ENCODE assay signal across 11 cellular contexts in genomic region chr6:137754366-137754765, GRCh38.
A peak's percentile ranks its signal among the peaks of the same experiment; 100 is the strongest.
DNase-seq lines count a peak whose midpoint lies in the region; ATAC-seq and TF ChIP-seq lines count a peak whose summit lies in the region.
"Had no signal": no experiment of that assay in that cellular context is flagged by ENCODE, and none has a peak within 500 bp of the region (broad histone marks: within the 10 kb centered on the region; RNA-seq: fewer than 3 reads in every experiment).

No MANE protein-coding gene starts in this region.

- peak overlapping the region; percentile 56 for H3K4me2 ChIP-seq in MM.1S (ENCODE audit: low read depth, low read length)

- H3K36me3 ChIP-seq in MM.1S (replicated peaks; ENCODE audit: insufficient read depth, low read length) = no peaks in the 10 kb centered on the region
- H3K36me3 ChIP-seq in psoas muscle (ENCODE audit: insufficient read depth in 1 of 2, low read depth in 1 of 2) = no peaks in the 10 kb centered on the region
- H3K36me3 ChIP-seq: brain microvascular endothelial cell had no signal

- H3K27ac ChIP-seq in MM.1S (ENCODE audit: low read length) (peak overlapping the region; percentile 62; the same call in 1 of the 2 replicates), psoas muscle (no peak overlapping the region)
- H3K27ac ChIP-seq: brain microvascular endothelial cell had no signal

- H4K20me1 ChIP-seq in MM.1S (ENCODE audit: insufficient read depth, low read length) = no peaks in the 10 kb centered on the region

- H3K4me3 ChIP-seq in MM.1S (ENCODE audit: low read length) (no peak overlapping the region), psoas muscle (no peak overlapping the region)

- no peaks in the 10 kb centered on the region for H3K79me2 ChIP-seq in MM.1S (ENCODE audit: low read length)

- DNase-seq in MM.1S (peak; percentile 19), naive B cell (peak; percentile 55), psoas muscle (no peak), NCI-H510A treated with DMSO at 0.1 percent for 48 hours (lab: John Stamatoyannopoulos, UW) (no peak), erythroblast (lab: John Stamatoyannopoulos, UW) (no peak)
- DNase-seq: brain microvascular endothelial cell, IMR-90, NCI-H2107, trophoblast cell had no signal

- H3K4me3 Mint-ChIP-seq in naive B cell = peak overlapping the region; percentile 5 to 93 (median 80)

- H3K4me1 ChIP-seq in MM.1S (ENCODE audit: low read length) (peaks cover 47% of the 10 kb centered on the region), psoas muscle (peaks cover 17% of the 10 kb centered on the region)

- no peak overlapping the region for H2AFZ ChIP-seq in MM.1S (ENCODE audit: low read length)

- no peaks in the 10 kb centered on the region for H3K27me3 Mint-ChIP-seq in naive B cell

- ATAC-seq in GM18519 (IDR thresholded peaks at IDR 0.05; ENCODE audit: low FRiP score, unreplicated experiment) (peak; percentile 57), GM21786 (IDR thresholded peaks at IDR 0.05; ENCODE audit: unreplicated experiment) (peak; percentile 72), naive B cell (ENCODE audit: low read depth in 2 of 2) (peak; percentile 96 to 97), psoas muscle (no peak)

- TF ChIP-seq POLR2A in erythroblast (IDR thresholded peaks at IDR 0.05; ENCODE audit: low read length) = no peak

- H3K9me3 ChIP-seq in MM.1S (replicated peaks; ENCODE audit: insufficient read depth, low read length) (no peaks in the 10 kb centered on the region), psoas muscle (no peaks in the 10 kb centered on the region)

- peak overlapping the region; percentile 83 to 100 (median 96) for H3K27ac Mint-ChIP-seq in naive B cell

- H3K9me2 ChIP-seq in MM.1S (replicated peaks; ENCODE audit: insufficient read depth, low read length) = no peaks in the 10 kb centered on the region

- peaks cover 35 to 56% (median 49%) of the 10 kb centered on the region in 3 donors for H3K4me1 Mint-ChIP-seq in naive B cell

- WGBS in psoas muscle, 3 donors = 81 to 84% (median 84%) methylated on average over 3 of the region's 3 CpGs

- peaks cover 19% of the 10 kb centered on the region for H3F3A ChIP-seq in MM.1S (ENCODE audit: insufficient read depth, low read length)

- H3K36me3 Mint-ChIP-seq in naive B cell = peaks cover 0 to 7% of the 10 kb centered on the region in 2 donors

- H3K9ac ChIP-seq in MM.1S (ENCODE audit: low read length) = no peak overlapping the region

- H3K9me3 Mint-ChIP-seq in naive B cell = peaks cover 0 to 5% (median 0%) of the 10 kb centered on the region in 7 donors

- H3K27me3 ChIP-seq in MM.1S (replicated peaks; ENCODE audit: insufficient read depth, low read length) (no peaks in the 10 kb centered on the region), psoas muscle (ENCODE audit: insufficient read depth in 3 of 3, low read length in 2 of 3) (no peaks in the 10 kb centered on the region)
- H3K27me3 ChIP-seq: brain microvascular endothelial cell had no signal

- intact Hi-C loops in psoas muscle (cut with DNase I) = no loop called here

- no peak for TF ChIP-seq CTCF in MM.1S (IDR thresholded peaks at IDR 0.05; ENCODE audit: low read length)
- TF ChIP-seq CTCF in psoas muscle (IDR thresholded peaks at IDR 0.05) = no peak

Comparison
In these comparisons a context has a peak if more than half of its experiments do, and no peak if none do; other contexts are left out.
1. ATAC-seq: peak in GM18519 (single experiment), GM21786 (single experiment) and naive B cell (2 of 2); none in psoas muscle (0 of 4).
2. DNase-seq: peak in MM.1S (single experiment) and naive B cell (single experiment); none in psoas muscle (0 of 2), NCI-H510A treated with DMSO at 0.1 percent for 48 hours (single experiment) and erythroblast (0 of 2).